ENCODE assay signal across 4 cellular contexts in the genomic region with DNA sequence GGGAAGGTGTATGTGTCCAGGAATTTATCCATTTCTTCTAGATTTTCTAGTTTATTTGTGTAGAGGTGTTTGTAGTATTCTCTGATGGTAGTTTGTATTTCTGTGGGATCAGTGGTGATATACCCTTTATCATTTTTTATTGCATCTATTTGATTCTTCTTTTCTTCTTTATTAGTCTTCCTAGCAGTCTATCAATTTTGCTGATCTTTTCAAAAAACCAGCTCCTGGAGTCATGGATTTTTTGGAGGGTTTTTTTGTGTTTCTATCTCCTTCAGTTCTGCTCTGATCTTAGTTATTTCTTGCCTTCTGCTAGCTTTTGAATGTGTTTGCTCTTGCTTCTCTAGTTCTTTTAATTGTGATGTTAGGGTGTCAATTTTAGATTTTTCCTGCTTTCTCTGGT.
TF ChIP-seq lines count a peak whose summit lies in the region.

No MANE protein-coding gene starts in this region.

TF ChIP-seq in A549, 52 proteins besides CTCF, POLR2A, EP300 and RAD21:
- TF ChIP-seq MAFK (IDR thresholded peaks at IDR 0.05; ENCODE audit: partially characterized antibody): peak; percentile 53

TF ChIP-seq in HEK293, 187 proteins besides CTCF, POLR2A, EP300 and RAD21:
- TF ChIP-seq ZNF558 (tag by site-specific recombination; IDR thresholded peaks at IDR 0.05): peak; percentile 56; the same call in 1 of the 2 replicates

TF ChIP-seq in K562, 482 proteins besides CTCF, POLR2A, EP300 and RAD21:
- TF ChIP-seq C11orf30 (IDR thresholded peaks at IDR 0.05; ENCODE audit: low read depth): peak; percentile 70
- peak; percentile 88 for TF ChIP-seq ZNF316 (IDR thresholded peaks at IDR 0.05)
- TF ChIP-seq MAFG (tag; conservative IDR thresholded peaks at IDR 0.05): peak; percentile 50
TF ChIP-seq in K562: peak in this region for 3; not testable (repeated sequence) for 479.

TF ChIP-seq in HepG2, 621 proteins besides CTCF, POLR2A, EP300 and RAD21:
- TF ChIP-seq MAFF (IDR thresholded peaks at IDR 0.05; ENCODE audit: low read depth, low read length) (0 out of 2 replicates have a peak, but pooled peaks have one; percentile 5), MAFK (conservative IDR thresholded peaks at IDR 0.05 in 1 of 2, IDR thresholded peaks at IDR 0.05 in 1 of 2; ENCODE audit: low read length in 2 of 2) (0 out of 4 replicates have a peak, but pooled peaks of 1 of the 2 experiments have one; percentile 38)
